Comparison of ENCODE assay signal across 19 cellular contexts in genomic region chr12:28563926-28564325, GRCh38.
DNase-seq lines count a peak whose midpoint lies in the region; ATAC-seq and TF ChIP-seq lines count a peak whose summit lies in the region.
"Had no signal": no experiment of that assay in that cellular context is flagged by ENCODE, and none has a peak within 500 bp of the region (broad histone marks: within the 10 kb centered on the region; RNA-seq: fewer than 3 reads in every experiment).

No MANE protein-coding gene starts in this region.

- ATAC-seq in mucosa of descending colon, result no peak
- ATAC-seq: left cardiac atrium; stimulated activated naive CD8-positive, alpha-beta T cell treated with anti-CD3 and anti-CD28 coated beads, Interleukin-15, amount 100 ng/mL, for 72 hours had no signal

- DNase-seq in AG04450 (ENCODE audit: low read depth, low spot score) (peak; percentile 64), GM04504 (ENCODE audit: low read depth) (peak; percentile 87), amniotic epithelial cell (ENCODE audit: low read depth) (peak; percentile 90), foreskin fibroblast (peak; percentile 90 to 93), H7 (no peak), mucosa of descending colon (no peak)
- DNase-seq in stimulated activated CD4-positive, alpha-beta T cell treated with anti-CD3 and anti-CD28 coated beads, Interleukin-2, amount 100 ng/mL, for 24 hours, result no peak
- DNase-seq in activated naive CD4-positive, alpha-beta T cell treated with Interleukin-2 at 50 U/mL for 16 hours, result no peak
- DNase-seq: activated B cell treated with CpG ODN at 0.5 μM for 24 hours; activated naive CD8-positive, alpha-beta T cell treated with anti-CD3 and anti-CD28 coated beads, Interleukin-2, amount 10 ng/mL, durations not matched to agents 7 days and 5 days; central memory CD4-positive, alpha-beta T cell; effector CD8-positive, alpha-beta T cell; left cardiac atrium; NCI-H187 treated with DMSO at 0.1 percent for 48 hours; retina; SHP77 treated with DMSO at 0.1 percent for 48 hours; stimulated activated naive CD8-positive, alpha-beta T cell treated with anti-CD3 and anti-CD28 coated beads, Interleukin-15, amount 100 ng/mL, for 72 hours; T-helper 1 cell had no signal

- intact Hi-C loops in mucosa of descending colon (cut with DNase I, micrococcal nuclease), result no loop called here

- H3K4me3 ChIP-seq in AG04450 (ENCODE audit: low read depth, low read length), result no peak overlapping the region
- no peak overlapping the region for H3K4me3 ChIP-seq in foreskin fibroblast (ENCODE audit: low read depth in 1 of 2, low read length in 2 of 2)
- no peak overlapping the region for H3K4me3 ChIP-seq in H7 (ENCODE audit: insufficient read depth, low read depth, low read length)
- H3K4me3 ChIP-seq in mucosa of descending colon, result no peak overlapping the region

- H3K27me3 ChIP-seq in AG04450 (ENCODE audit: control insufficient read depth, insufficient read depth, low read length) (no peaks in the 10 kb centered on the region), H7 (ENCODE audit: control insufficient read depth, insufficient read depth, low read length) (no peaks in the 10 kb centered on the region)
- H3K27me3 ChIP-seq: neutrophil had no signal

- TF ChIP-seq CTCF in AG04450 (IDR thresholded peaks at IDR 0.05; ENCODE audit: low read depth, low read length), result no peak
- TF ChIP-seq CTCF in foreskin fibroblast (IDR thresholded peaks at IDR 0.05; ENCODE audit: low read depth, low read length), result no peak
- TF ChIP-seq CTCF in mucosa of descending colon (IDR thresholded peaks at IDR 0.05), result no peak

- CTCF ChIA-PET in AG04450 (lab: Charles Lee), result no interaction called here

- no peaks in the 10 kb centered on the region for H3K4me1 ChIP-seq in mucosa of descending colon (ENCODE audit: low read depth)

- H3K9me3 ChIP-seq in AG04450 (ENCODE audit: control insufficient read depth, insufficient read depth, low read length), result peaks cover 3% of the 10 kb centered on the region; the same call in 1 of the 2 replicates
- H3K9me3 ChIP-seq in mucosa of descending colon, result no peaks in the 10 kb centered on the region
- H3K9me3 ChIP-seq: neutrophil had no signal

- H3K36me3 ChIP-seq in H7 (replicated peaks; ENCODE audit: control insufficient read depth, insufficient read depth, low read length) (no peaks in the 10 kb centered on the region), mucosa of descending colon (ENCODE audit: low read depth) (no peaks in the 10 kb centered on the region)
- H3K36me3 ChIP-seq: neutrophil had no signal

- POLR2A ChIA-PET in AG04450 (lab: Yijun Ruan, JAX), result interaction anchor here (0.9 kb wide), 1 partner anchor 29 kb away, joined by 3 read pairs; no protein-coding TSS in a partner anchor

- H3K27ac ChIP-seq in AG04450 (ENCODE audit: low read depth, low read length), result peak overlapping the region; percentile 32
- H3K27ac ChIP-seq: neutrophil had no signal

Comparison
In these comparisons a context has a peak if more than half of its experiments do, and no peak if none do; other contexts are left out.
1. DNase-seq: peak in AG04450 (single experiment), GM04504 (single experiment), amniotic epithelial cell (single experiment) and foreskin fibroblast (2 of 2); none in stimulated activated CD4-positive, alpha-beta T cell treated with anti-CD3 and anti-CD28 coated beads, Interleukin-2, amount 100 ng/mL, for 24 hours (0 of 2), H7 (single experiment), activated naive CD4-positive, alpha-beta T cell treated with Interleukin-2 at 50 U/mL for 16 hours (single experiment) and mucosa of descending colon (0 of 3).